8 cellular contexts compared by ENCODE assay signal in the genomic region with DNA sequence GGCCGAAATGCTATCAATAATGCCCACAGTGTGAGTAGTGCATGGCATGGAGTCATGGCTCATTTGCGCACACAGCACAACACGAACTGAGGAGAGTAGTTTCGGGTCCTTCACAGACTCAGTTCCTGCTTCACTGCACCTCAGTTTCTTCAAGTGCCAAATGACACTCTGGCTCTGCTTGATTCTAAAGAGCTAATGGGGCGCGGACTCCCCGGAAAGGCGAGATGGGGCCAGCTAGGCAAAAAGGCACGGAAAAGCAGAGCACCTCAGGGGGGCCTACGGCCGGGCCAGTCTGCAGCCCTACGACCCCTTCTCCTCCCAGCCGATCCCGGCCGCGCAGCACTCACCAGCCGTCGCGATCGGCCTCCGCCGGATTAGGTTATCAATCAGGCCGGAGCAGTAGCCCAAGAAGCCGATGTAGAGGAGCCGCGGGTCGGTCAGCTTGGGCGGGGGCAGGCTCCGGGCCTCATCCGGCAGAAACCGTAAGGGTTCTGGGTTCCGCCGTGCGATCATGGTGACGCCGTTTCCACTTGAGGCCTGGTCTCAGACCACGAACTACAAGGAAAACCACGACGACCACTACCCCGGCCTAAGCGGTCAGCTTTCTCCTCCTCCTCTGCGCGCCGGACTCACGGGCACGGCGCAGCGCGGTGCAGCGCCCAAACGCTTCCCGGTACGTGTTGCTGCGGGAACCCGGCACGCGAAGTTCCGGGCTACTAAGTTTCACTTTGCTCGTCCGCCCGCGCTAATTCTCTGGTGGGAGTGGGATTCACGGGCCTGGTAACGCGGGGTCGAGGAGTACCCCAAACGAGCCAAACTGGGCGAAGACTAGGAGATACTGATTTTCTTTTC. TPM values are rescaled to one million over a fixed set of nuclear protein-coding genes. Genes with fewer than 3 reads are reported as not detected.
A peak's percentile ranks its signal among the peaks of the same experiment; 100 is the strongest.
DNase-seq lines count a peak whose midpoint lies in the region; TF ChIP-seq lines count a peak whose summit lies in the region.

A gene (minus strand): TSS at position 631 of the 852 bp plus-strand sequence. CDS start 118 bp downstream, at position 513.

- H3K4me2 ChIP-seq in SK-N-SH = peak within 1 kb of the TSS; percentile 80

- H3K27ac ChIP-seq in SK-N-SH (ENCODE audit: low read depth in 2 of 2, low read length in 1 of 2) = peak within 1 kb of the TSS; percentile 84 to 85

- H3K27ac Mint-ChIP-seq in activated naive CD4-positive, alpha-beta T cell treated with anti-CD3 and anti-CD28 coated beads, Interleukin-2, amount 50 U/mL, for 24 hours = peak within 1 kb of the TSS; percentile 93

- H3K36me3 ChIP-seq in H7 (replicated peaks; ENCODE audit: control insufficient read depth, insufficient read depth, low read length) = no peaks in the 10 kb centered on the region; the same call in 1 of the 2 replicates
- H3K36me3 ChIP-seq in MG63 = peaks cover 13% of the 10 kb centered on the region
- H3K36me3 ChIP-seq in SK-N-SH (replicated peaks in 1 of 2; ENCODE audit: control insufficient read depth in 1 of 2, insufficient read depth in 2 of 2, low read length in 1 of 2) = peaks cover 0 to 17% of the 10 kb centered on the region in 2 experiments

- H3K9me2 ChIP-seq in SK-N-SH = no peaks in the 10 kb centered on the region

- H3K27me3 Mint-ChIP-seq in activated naive CD4-positive, alpha-beta T cell treated with anti-CD3 and anti-CD28 coated beads, Interleukin-2, amount 50 U/mL, for 24 hours = no peaks in the 10 kb centered on the region

- peak within 1 kb of the TSS; percentile 93 for H3K4me3 Mint-ChIP-seq in activated naive CD4-positive, alpha-beta T cell treated with anti-CD3 and anti-CD28 coated beads, Interleukin-2, amount 50 U/mL, for 24 hours

- TF ChIP-seq EP300 in SK-N-SH (IDR thresholded peaks at IDR 0.05; ENCODE audit: borderline replicate concordance in 1 of 2, low read depth in 1 of 2, low read length in 1 of 2) = peak in 1 of 2 experiments; percentile 20; a peak in 1 of 4 replicates

- CTCF ChIA-PET in SK-N-SH (lab: Yijun Ruan, JAX) = interaction anchor here (1.0 to 1.8 kb wide), 4 partner anchors 11 to 485 kb away, joined by 3 to 7 read pairs (median 3); no protein-coding TSS in a partner anchor

- peaks cover 52% of the 10 kb centered on the region for H3K79me2 ChIP-seq in SK-N-SH (ENCODE audit: insufficient read depth)

- H3K4me1 Mint-ChIP-seq in activated naive CD4-positive, alpha-beta T cell treated with anti-CD3 and anti-CD28 coated beads, Interleukin-2, amount 50 U/mL, for 24 hours = peaks cover 47% of the 10 kb centered on the region

- H3K4me3 ChIP-seq in H7 (ENCODE audit: insufficient read depth, low read depth, low read length) (peak within 1 kb of the TSS; percentile 84), MG63 (peak within 1 kb of the TSS; percentile 97), SK-N-SH (ENCODE audit: low read depth in 2 of 2, low read length in 1 of 2) (peak within 1 kb of the TSS; percentile 89 to 95)

- in situ Hi-C loops in G401 (cut with HindIII; ENCODE audit: low sequenced_read_pairs) = no loop called here

- H3K9ac ChIP-seq in SK-N-SH = peak within 1 kb of the TSS; percentile 96

- H3K36me3 Mint-ChIP-seq in activated naive CD4-positive, alpha-beta T cell treated with anti-CD3 and anti-CD28 coated beads, Interleukin-2, amount 50 U/mL, for 24 hours = no peaks in the 10 kb centered on the region

- peaks cover 7% of the 10 kb centered on the region for H3F3A ChIP-seq in SK-N-SH (replicated peaks; ENCODE audit: insufficient read depth)

- H3K4me1 ChIP-seq in SK-N-SH (ENCODE audit: control insufficient read depth in 1 of 2, insufficient read depth in 2 of 2, low read depth in 1 of 2, low read length in 1 of 2) = peaks cover 8 to 18% of the 10 kb centered on the region in 2 experiments; a peak in 2 of 4 replicates

- DNase-seq in G401 (ENCODE audit: low spot score) (peak; percentile 82), H7 (peak; percentile 86), MG63 (peak; percentile 80), SK-N-SH (peak; percentile 88), glomerular endothelial cell (ENCODE audit: extremely low read depth, low read depth, low spot score) (peak; percentile 47), occipital lobe (lab: John Stamatoyannopoulos, UW) (peak; percentile 75), superior temporal gyrus (ENCODE audit: extremely low spot score) (peak; percentile 88)

- no peak for TF ChIP-seq CTCF in SK-N-SH (IDR thresholded peaks at IDR 0.05)

- H3K27me3 ChIP-seq in H7 (ENCODE audit: control insufficient read depth, insufficient read depth, low read length) = no peaks in the 10 kb centered on the region
- H3K27me3 ChIP-seq in MG63 = no peaks in the 10 kb centered on the region
- no peaks in the 10 kb centered on the region for H3K27me3 ChIP-seq in SK-N-SH (ENCODE audit: insufficient read depth)

- H3K9me3 Mint-ChIP-seq in activated naive CD4-positive, alpha-beta T cell treated with anti-CD3 and anti-CD28 coated beads, Interleukin-2, amount 50 U/mL, for 24 hours = no peaks in the 10 kb centered on the region

- peak within 1 kb of the TSS; percentile 93 for H2AFZ ChIP-seq in SK-N-SH (ENCODE audit: low read depth)

- no peaks in the 10 kb centered on the region for H3K9me3 ChIP-seq in MG63
- no peaks in the 10 kb centered on the region for H3K9me3 ChIP-seq in SK-N-SH

- no peak for TF ChIP-seq RAD21 in SK-N-SH (IDR thresholded peaks at IDR 0.05; ENCODE audit: low read length)

- POLR2A ChIA-PET in SK-N-SH (lab: Yijun Ruan, JAX) = interaction anchor here (0.7 to 2.2 kb wide), 6 partner anchors 15 to 495 kb away, joined by 3 to 9 read pairs (median 4); a partner anchor contains a TSS

- WGBS in SK-N-SH (ENCODE audit: low lambda C conversion rate) = 3% methylated on average over 13 of the region's 68 CpGs

- peaks cover 23% of the 10 kb centered on the region for H4K20me1 ChIP-seq in SK-N-SH (ENCODE audit: insufficient read depth)

TF ChIP-seq in SK-N-SH, 30 proteins besides CTCF, POLR2A, EP300 and RAD21 (continues in another document):
- TF ChIP-seq TAF1 (IDR thresholded peaks at IDR 0.05; ENCODE audit: borderline replicate concordance, low read depth, low read length) = peak; percentile 97
- TF ChIP-seq, protein P1, sequence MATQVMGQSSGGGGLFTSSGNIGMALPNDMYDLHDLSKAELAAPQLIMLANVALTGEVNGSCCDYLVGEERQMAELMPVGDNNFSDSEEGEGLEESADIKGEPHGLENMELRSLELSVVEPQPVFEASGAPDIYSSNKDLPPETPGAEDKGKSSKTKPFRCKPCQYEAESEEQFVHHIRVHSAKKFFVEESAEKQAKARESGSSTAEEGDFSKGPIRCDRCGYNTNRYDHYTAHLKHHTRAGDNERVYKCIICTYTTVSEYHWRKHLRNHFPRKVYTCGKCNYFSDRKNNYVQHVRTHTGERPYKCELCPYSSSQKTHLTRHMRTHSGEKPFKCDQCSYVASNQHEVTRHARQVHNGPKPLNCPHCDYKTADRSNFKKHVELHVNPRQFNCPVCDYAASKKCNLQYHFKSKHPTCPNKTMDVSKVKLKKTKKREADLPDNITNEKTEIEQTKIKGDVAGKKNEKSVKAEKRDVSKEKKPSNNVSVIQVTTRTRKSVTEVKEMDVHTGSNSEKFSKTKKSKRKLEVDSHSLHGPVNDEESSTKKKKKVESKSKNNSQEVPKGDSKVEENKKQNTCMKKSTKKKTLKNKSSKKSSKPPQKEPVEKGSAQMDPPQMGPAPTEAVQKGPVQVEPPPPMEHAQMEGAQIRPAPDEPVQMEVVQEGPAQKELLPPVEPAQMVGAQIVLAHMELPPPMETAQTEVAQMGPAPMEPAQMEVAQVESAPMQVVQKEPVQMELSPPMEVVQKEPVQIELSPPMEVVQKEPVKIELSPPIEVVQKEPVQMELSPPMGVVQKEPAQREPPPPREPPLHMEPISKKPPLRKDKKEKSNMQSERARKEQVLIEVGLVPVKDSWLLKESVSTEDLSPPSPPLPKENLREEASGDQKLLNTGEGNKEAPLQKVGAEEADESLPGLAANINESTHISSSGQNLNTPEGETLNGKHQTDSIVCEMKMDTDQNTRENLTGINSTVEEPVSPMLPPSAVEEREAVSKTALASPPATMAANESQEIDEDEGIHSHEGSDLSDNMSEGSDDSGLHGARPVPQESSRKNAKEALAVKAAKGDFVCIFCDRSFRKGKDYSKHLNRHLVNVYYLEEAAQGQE (IDR thresholded peaks at IDR 0.05; ENCODE audit: low read depth, low read length) = no peak; the same call in 1 of the 2 replicates
- no peak for TF ChIP-seq RXRA (IDR thresholded peaks at IDR 0.05; ENCODE audit: borderline replicate concordance, low read depth)
- peak; percentile 72 for TF ChIP-seq FOXJ3 (CRISPR knock-in tag; IDR thresholded peaks at IDR 0.05)
- no peak for TF ChIP-seq NFIC (IDR thresholded peaks at IDR 0.05; ENCODE audit: borderline replicate concordance)
- no peak for TF ChIP-seq JUND (IDR thresholded peaks at IDR 0.05)
- TF ChIP-seq EZH2phosphoT487 (IDR thresholded peaks at IDR 0.05; ENCODE audit: borderline replicate concordance, low read depth) = no peak
- TF ChIP-seq CHD2 (IDR thresholded peaks at IDR 0.05; ENCODE audit: low read length, partially characterized antibody) = peak; percentile 87
- TF ChIP-seq RFX5 (IDR thresholded peaks at IDR 0.05; ENCODE audit: low read length) = 0 out of 2 replicates have a peak, but pooled peaks have one; percentile 34
- TF ChIP-seq SIN3A (IDR thresholded peaks at IDR 0.05; ENCODE audit: borderline replicate concordance, low read depth, low read length) = peak; percentile 89; the same call in 1 of the 2 replicates
- TF ChIP-seq, protein P2, sequence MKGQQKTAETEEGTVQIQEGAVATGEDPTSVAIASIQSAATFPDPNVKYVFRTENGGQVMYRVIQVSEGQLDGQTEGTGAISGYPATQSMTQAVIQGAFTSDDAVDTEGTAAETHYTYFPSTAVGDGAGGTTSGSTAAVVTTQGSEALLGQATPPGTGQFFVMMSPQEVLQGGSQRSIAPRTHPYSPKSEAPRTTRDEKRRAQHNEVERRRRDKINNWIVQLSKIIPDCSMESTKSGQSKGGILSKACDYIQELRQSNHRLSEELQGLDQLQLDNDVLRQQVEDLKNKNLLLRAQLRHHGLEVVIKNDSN (IDR thresholded peaks at IDR 0.05; ENCODE audit: borderline replicate concordance, low read depth) = peak; percentile 43; the same call in 1 of the 2 replicates

RNA-seq across cellular contexts. Expression of the gene that starts here (rescaled TPM):
- 175 and 183 TPM in 2 replicates for total RNA-seq in G401 (2014; rRNA removed; shearing (Covaris generic))
- total RNA-seq in H7 (2014; rRNA removed; shearing (Covaris generic)) = 153 and 258 TPM in 2 replicates
- total RNA-seq in MG63 (2014; rRNA removed; shearing (Covaris generic); ENCODE audit: low replicate concordance) = 77.7 and 95.3 TPM in 2 replicates
- 198 and 235 TPM in 2 replicates for polyA plus RNA-seq in SK-N-SH (2012; rRNA removed)
- 137 and 183 TPM in 2 replicates for polyA plus RNA-seq in SK-N-SH (2012; cell fraction: cytosol; rRNA removed)
- 76.3 and 139 TPM in 2 replicates for polyA plus RNA-seq in SK-N-SH (2012; cell fraction: nucleus; rRNA removed)
- total RNA-seq in glomerular endothelial cell (82.0 and 122 TPM in 2 replicates), occipital lobe (68.0 TPM)

Comparison
In these comparisons a context has a peak if more than half of its experiments do, and no peak if none do; other contexts are left out.
1. Peak in every context shown above with its lines: DNase-seq, H3K4me3 ChIP-seq and H3K27ac ChIP-seq.